10 cellular contexts compared by ENCODE assay signal in the genomic region with DNA sequence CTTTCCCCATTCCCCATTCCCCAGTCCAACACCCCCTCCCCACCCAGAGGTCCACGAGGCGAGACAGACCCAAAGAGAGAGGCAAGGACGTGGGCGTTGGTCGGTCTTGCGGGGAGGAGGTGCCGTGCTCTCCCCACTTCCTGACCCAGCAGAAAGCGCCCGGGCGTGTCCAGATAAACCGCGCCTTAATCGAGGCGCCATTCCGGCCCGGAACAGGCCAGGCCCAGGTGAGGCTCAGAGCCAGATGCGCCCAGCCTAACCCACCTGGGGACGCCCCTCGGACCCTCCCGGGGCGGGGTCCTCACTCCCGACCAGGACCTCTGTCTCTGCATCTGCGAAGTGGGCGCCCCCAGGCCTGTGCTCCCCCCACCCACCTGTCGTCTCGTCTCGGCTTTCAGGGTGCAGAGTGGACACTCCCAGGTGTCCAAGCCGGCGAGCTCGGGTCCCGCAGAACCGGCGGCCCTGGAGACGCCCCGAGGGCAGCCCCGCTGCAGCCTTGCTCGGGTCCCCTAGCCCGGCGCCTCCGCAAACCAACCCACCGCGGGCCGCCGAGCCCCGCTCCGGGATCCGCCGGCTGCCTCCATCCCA. TPM values are rescaled to one million over a fixed set of nuclear protein-coding genes. Genes with fewer than 3 reads are reported as not detected.
DNase-seq lines count a peak whose midpoint lies in the region; ATAC-seq and TF ChIP-seq lines count a peak whose summit lies in the region.
"Had no signal": no experiment of that assay in that cellular context is flagged by ENCODE, and none has a peak within 500 bp of the region (broad histone marks: within the 10 kb centered on the region; RNA-seq: fewer than 3 reads in every experiment).

No MANE protein-coding gene starts in this region.

- H3K4me1 ChIP-seq in esophagus (ENCODE audit: control insufficient read depth in 2 of 2, insufficient read depth in 2 of 2, low read length in 1 of 2) (peaks cover 8 to 15% of the 10 kb centered on the region in 2 donors), skeletal muscle satellite cell (ENCODE audit: control insufficient read depth, insufficient read depth, low read length) (peaks cover 17% of the 10 kb centered on the region), GM23248 (ENCODE audit: insufficient read depth) (peaks cover 2% of the 10 kb centered on the region; the same call in 1 of the 2 replicates)

- no peak overlapping the region for H3K27ac Mint-ChIP-seq in activated CD4-positive, alpha-beta memory T cell treated with anti-CD3 and anti-CD28 coated beads, Interleukin-2, amount 10 ng/mL, durations not matched to agents 7 days and 5 days
- no peak overlapping the region for H3K27ac Mint-ChIP-seq in activated CD4-positive, alpha-beta memory T cell treated with anti-CD3 and anti-CD28 coated beads for 36 hours
- H3K27ac Mint-ChIP-seq in osteocyte (ENCODE audit: unreplicated experiment): no peak overlapping the region

- no peaks in the 10 kb centered on the region for H3K9me3 Mint-ChIP-seq in activated CD4-positive, alpha-beta memory T cell treated with anti-CD3 and anti-CD28 coated beads, Interleukin-2, amount 10 ng/mL, durations not matched to agents 7 days and 5 days
- H3K9me3 Mint-ChIP-seq in activated CD4-positive, alpha-beta memory T cell treated with anti-CD3 and anti-CD28 coated beads for 36 hours: no peaks in the 10 kb centered on the region
- no peaks in the 10 kb centered on the region for H3K9me3 Mint-ChIP-seq in osteocyte (ENCODE audit: unreplicated experiment)

- H3K27me3 ChIP-seq in esophagus (ENCODE audit: control insufficient read depth in 1 of 2, insufficient read depth in 2 of 2, low read length in 2 of 2) (peaks cover 0 to 56% of the 10 kb centered on the region in 2 donors), skeletal muscle satellite cell (ENCODE audit: control insufficient read depth, insufficient read depth, low read length) (peaks cover 74% of the 10 kb centered on the region), GM23248 (replicated peaks; ENCODE audit: insufficient read depth) (peaks cover 72% of the 10 kb centered on the region)

- no peak overlapping the region for H2AFZ ChIP-seq in GM23248

- H3K4me3 ChIP-seq in esophagus (ENCODE audit: low read depth in 1 of 2, low read length in 2 of 2) (peak overlapping the region; percentile 23 to 30), skeletal muscle satellite cell (ENCODE audit: low read length) (no peak overlapping the region), GM23248 (no peak overlapping the region)

- TF ChIP-seq CTCF in osteocyte (IDR thresholded peaks at IDR 0.05): no peak

- H3K4me3 Mint-ChIP-seq in activated CD4-positive, alpha-beta memory T cell treated with anti-CD3 and anti-CD28 coated beads, Interleukin-2, amount 10 ng/mL, durations not matched to agents 7 days and 5 days: peak overlapping the region; percentile 26
- H3K4me3 Mint-ChIP-seq in activated CD4-positive, alpha-beta memory T cell treated with anti-CD3 and anti-CD28 coated beads for 36 hours: no peak overlapping the region
- H3K4me3 Mint-ChIP-seq in osteocyte (ENCODE audit: unreplicated experiment): no peak overlapping the region

- H4K20me1 ChIP-seq in GM23248 (ENCODE audit: insufficient read depth): no peaks in the 10 kb centered on the region

- H3K36me3 ChIP-seq in esophagus (ENCODE audit: control insufficient read depth in 2 of 2, insufficient read depth in 2 of 2, low read length in 1 of 2) (no peaks in the 10 kb centered on the region), skeletal muscle satellite cell (ENCODE audit: insufficient read depth, low read length) (no peaks in the 10 kb centered on the region), GM23248 (ENCODE audit: low read depth) (no peaks in the 10 kb centered on the region)

- intact Hi-C loops in activated CD4-positive, alpha-beta memory T cell treated with anti-CD3 and anti-CD28 coated beads for 36 hours (cut with micrococcal nuclease): no loop called here

- no peaks in the 10 kb centered on the region for H3K79me2 ChIP-seq in GM23248 (ENCODE audit: insufficient read depth)

- POLR2A ChIA-PET in activated CD4-positive, alpha-beta memory T cell treated with anti-CD3 and anti-CD28 coated beads, Interleukin-2, amount 10 ng/mL, durations not matched to agents 7 days and 5 days (lab: Charles Lee): no interaction called here
- POLR2A ChIA-PET in activated CD4-positive, alpha-beta memory T cell treated with anti-CD3 and anti-CD28 coated beads for 36 hours (lab: Charles Lee): no interaction called here

- H3F3A ChIP-seq in GM23248 (ENCODE audit: insufficient read depth): no peaks in the 10 kb centered on the region

- CTCF ChIA-PET in activated CD4-positive, alpha-beta memory T cell treated with anti-CD3 and anti-CD28 coated beads, Interleukin-2, amount 10 ng/mL, durations not matched to agents 7 days and 5 days (lab: Charles Lee): interaction anchor here (0.6 kb wide), 1 partner anchor 1551 kb away, joined by 4 read pairs; no protein-coding TSS in a partner anchor
- CTCF ChIA-PET in activated CD4-positive, alpha-beta memory T cell treated with anti-CD3 and anti-CD28 coated beads for 36 hours (lab: Charles Lee): no interaction called here

- DNase-seq in activated CD4-positive, alpha-beta memory T cell treated with anti-CD3 and anti-CD28 coated beads, Interleukin-2, amount 10 ng/mL, durations not matched to agents 7 days and 5 days: peak; percentile 50
- no peak for DNase-seq in activated CD4-positive, alpha-beta memory T cell treated with anti-CD3 and anti-CD28 coated beads for 36 hours
- DNase-seq in NCI-H226 (peak; percentile 69), GM23248 (no peak), osteocyte (ENCODE audit: extremely low spot score, unreplicated experiment) (no peak)
- DNase-seq: NCI-H1417 had no signal

- in situ Hi-C loops in GM23248 (cut with MboI): no loop called here

- H3K9me3 ChIP-seq in esophagus (ENCODE audit: control insufficient read depth in 2 of 2, insufficient read depth in 1 of 2, low read depth in 1 of 2, low read length in 1 of 2): no peaks in the 10 kb centered on the region
- H3K9me3 ChIP-seq in skeletal muscle satellite cell (replicated peaks; ENCODE audit: low read length): no peaks in the 10 kb centered on the region
- no peaks in the 10 kb centered on the region for H3K9me3 ChIP-seq in GM23248 (ENCODE audit: low read depth)

- no peak for ATAC-seq in GM21825 (IDR thresholded peaks at IDR 0.05; ENCODE audit: unreplicated experiment)

- peak overlapping the region; percentile 17 for H3K4me2 ChIP-seq in skeletal muscle satellite cell (ENCODE audit: low read length)
- no peak overlapping the region for H3K4me2 ChIP-seq in GM23248 (ENCODE audit: unreplicated experiment)

- H3K9ac ChIP-seq in skeletal muscle satellite cell (ENCODE audit: low read depth, low read length) (no peak overlapping the region), GM23248 (no peak overlapping the region)

- no peaks in the 10 kb centered on the region for H3K9me2 ChIP-seq in GM23248 (ENCODE audit: insufficient read depth)

- H3K27ac ChIP-seq in esophagus (ENCODE audit: low read depth in 2 of 2, low read length in 1 of 2) (no peak overlapping the region), GM23248 (no peak overlapping the region)

- H3K27me3 Mint-ChIP-seq in activated CD4-positive, alpha-beta memory T cell treated with anti-CD3 and anti-CD28 coated beads, Interleukin-2, amount 10 ng/mL, durations not matched to agents 7 days and 5 days: peaks cover 52% of the 10 kb centered on the region
- H3K27me3 Mint-ChIP-seq in activated CD4-positive, alpha-beta memory T cell treated with anti-CD3 and anti-CD28 coated beads for 36 hours: peaks cover 41% of the 10 kb centered on the region
- H3K27me3 Mint-ChIP-seq in osteocyte (ENCODE audit: unreplicated experiment): peaks cover 50% of the 10 kb centered on the region

- H3K36me3 Mint-ChIP-seq in activated CD4-positive, alpha-beta memory T cell treated with anti-CD3 and anti-CD28 coated beads, Interleukin-2, amount 10 ng/mL, durations not matched to agents 7 days and 5 days (ENCODE audit: low read depth): no peaks in the 10 kb centered on the region
- H3K36me3 Mint-ChIP-seq in activated CD4-positive, alpha-beta memory T cell treated with anti-CD3 and anti-CD28 coated beads for 36 hours: no peaks in the 10 kb centered on the region
- H3K36me3 Mint-ChIP-seq in osteocyte (ENCODE audit: unreplicated experiment): no peaks in the 10 kb centered on the region

- H3K4me1 Mint-ChIP-seq in activated CD4-positive, alpha-beta memory T cell treated with anti-CD3 and anti-CD28 coated beads, Interleukin-2, amount 10 ng/mL, durations not matched to agents 7 days and 5 days: peaks cover 20% of the 10 kb centered on the region
- peaks cover 12% of the 10 kb centered on the region for H3K4me1 Mint-ChIP-seq in activated CD4-positive, alpha-beta memory T cell treated with anti-CD3 and anti-CD28 coated beads for 36 hours (ENCODE audit: low read depth)
- H3K4me1 Mint-ChIP-seq in osteocyte (ENCODE audit: unreplicated experiment): peaks cover 10% of the 10 kb centered on the region

- 2% methylated on average over 46 to 48 of the region's 48 CpGs for WGBS in esophagus, 2 donors
- 3 to 4% methylated on average over 36 to 45 of the region's 48 CpGs for WGBS in GM23248 (ENCODE audit: low coverage in 1 of 2, low lambda C conversion rate in 2 of 2, missing lambda C conversion rate in 2 of 2), 2 experiments

RNA-seq across cellular contexts. Expression of gene ONECUT3, which starts 5.1 kb away (rescaled TPM):
- total RNA-seq in activated CD4-positive, alpha-beta memory T cell treated with anti-CD3 and anti-CD28 coated beads, Interleukin-2, amount 10 ng/mL, durations not matched to agents 7 days and 5 days: not detected
- total RNA-seq in activated CD4-positive, alpha-beta memory T cell treated with anti-CD3 and anti-CD28 coated beads for 36 hours: not detected
- polyA plus RNA-seq in esophagus (under 1 TPM in 1 of 2 donors, not detected in 1; under 0.01 TPM), GM23248 (2016; fragmentation: Nextera tagmentation; extraction: Ambion mirVana) (not detected in 2 replicates)
- not detected in 2 replicates for total RNA-seq in skeletal muscle satellite cell (2012; rRNA removed)
- total RNA-seq in GM23248 (2014; rRNA removed; shearing (Covaris generic)): not detected in 2 replicates
- not detected in 2 replicates for total RNA-seq in osteocyte
- total RNA-seq: osteoblast had no signal

Comparison
In these comparisons a context has a peak if more than half of its experiments do, and no peak if none do; other contexts are left out.
1. DNase-seq: peak in activated CD4-positive, alpha-beta memory T cell treated with anti-CD3 and anti-CD28 coated beads, Interleukin-2, amount 10 ng/mL, durations not matched to agents 7 days and 5 days (single experiment) and NCI-H226 (single experiment); none in activated CD4-positive, alpha-beta memory T cell treated with anti-CD3 and anti-CD28 coated beads for 36 hours (single experiment), GM23248 (single experiment) and osteocyte (single experiment).
2. H3K4me3 ChIP-seq: peak in esophagus (2 of 2); none in skeletal muscle satellite cell (single experiment) and GM23248 (single experiment).